ENCODE assay signal across 24 cellular contexts in genomic region chr6:83176256-83176655, GRCh38.
"Had no signal": no experiment of that assay in that cellular context is flagged by ENCODE, and none has a peak within 500 bp of the region (broad histone marks: within the 10 kb centered on the region; RNA-seq: fewer than 3 reads in every experiment).

No MANE protein-coding gene starts in this region.

- H3K4me1 ChIP-seq: colonic mucosa, tibial artery had no signal

- H3K4me3 Mint-ChIP-seq: activated B cell treated with CpG ODN at 0.5 μM for 24 hours; activated CD4-positive, alpha-beta memory T cell treated with anti-CD3 and anti-CD28 coated beads for 36 hours; activated naive CD8-positive, alpha-beta T cell treated with anti-CD3 and anti-CD28 coated beads for 36 hours; activated T-helper 17 cell treated with anti-CD3 and anti-CD28 coated beads, Interleukin-2, amount 50 U/mL, for 72 hours; memory B cell; naive B cell; stimulated activated naive B cell treated with anti-CD40 and anti-IgM and Interleukin-4, amounts not matched to agents 10 μg/mL and 1 μg/mL and 100 μg/mL, for 72 hours had no signal

- H3K9me3 ChIP-seq: colonic mucosa, left ventricle myocardium inferior, mucosa of descending colon, ovary, tibial artery had no signal

- H3K4me3 ChIP-seq: colonic mucosa, left ventricle myocardium inferior, mucosa of descending colon, ovary, tibial artery had no signal

- H3K27me3 ChIP-seq: colonic mucosa, ovary, tibial artery had no signal

- DNase-seq: activated B cell treated with CpG ODN at 0.5 μM for 24 hours; activated CD4-positive, alpha-beta memory T cell treated with anti-CD3 and anti-CD28 coated beads for 36 hours; activated CD4-positive, alpha-beta T cell treated with anti-CD3 and anti-CD28 coated beads for 4 hours; activated naive CD4-positive, alpha-beta T cell; activated naive CD8-positive, alpha-beta T cell treated with anti-CD3 and anti-CD28 coated beads for 36 hours; activated T-cell treated with anti-CD3 and anti-CD28 coated beads, Interleukin-2, amount 50 U/mL, for 1 hour; amygdala; central memory CD4-positive, alpha-beta T cell; colonic mucosa; erythroblast; head of caudate nucleus; kidney; left ventricle myocardium inferior; mucosa of descending colon; naive B cell; ovary; stimulated activated CD4-positive, alpha-beta T cell treated with anti-CD3 and anti-CD28 coated beads, Interleukin-4, amount 100 ng/mL, for 24 hours; stimulated activated naive B cell treated with anti-CD40 and anti-IgM and Interleukin-4, amounts not matched to agents 10 μg/mL and 1 μg/mL and 100 μg/mL, for 72 hours; substantia nigra; tibial artery had no signal

- H3K27ac Mint-ChIP-seq: activated B cell treated with CpG ODN at 0.5 μM for 24 hours; activated CD4-positive, alpha-beta memory T cell treated with anti-CD3 and anti-CD28 coated beads for 36 hours; activated naive CD8-positive, alpha-beta T cell treated with anti-CD3 and anti-CD28 coated beads for 36 hours; activated T-helper 17 cell treated with anti-CD3 and anti-CD28 coated beads, Interleukin-2, amount 50 U/mL, for 72 hours; memory B cell; stimulated activated naive B cell treated with anti-CD40 and anti-IgM and Interleukin-4, amounts not matched to agents 10 μg/mL and 1 μg/mL and 100 μg/mL, for 72 hours had no signal

- H3K27ac ChIP-seq: colonic mucosa, left ventricle myocardium inferior, ovary, tibial artery had no signal

- H3K4me1 Mint-ChIP-seq: activated B cell treated with CpG ODN at 0.5 μM for 24 hours; activated naive CD8-positive, alpha-beta T cell treated with anti-CD3 and anti-CD28 coated beads for 36 hours; activated T-helper 17 cell treated with anti-CD3 and anti-CD28 coated beads, Interleukin-2, amount 50 U/mL, for 72 hours; memory B cell; naive B cell; stimulated activated naive B cell treated with anti-CD40 and anti-IgM and Interleukin-4, amounts not matched to agents 10 μg/mL and 1 μg/mL and 100 μg/mL, for 72 hours had no signal

- FAIRE-seq: frontal cortex, kidney had no signal

- H3K27me3 Mint-ChIP-seq: activated B cell treated with CpG ODN at 0.5 μM for 24 hours; activated CD4-positive, alpha-beta memory T cell treated with anti-CD3 and anti-CD28 coated beads for 36 hours; activated naive CD8-positive, alpha-beta T cell treated with anti-CD3 and anti-CD28 coated beads for 36 hours; activated T-helper 17 cell treated with anti-CD3 and anti-CD28 coated beads, Interleukin-2, amount 50 U/mL, for 72 hours; memory B cell; naive B cell; stimulated activated naive B cell treated with anti-CD40 and anti-IgM and Interleukin-4, amounts not matched to agents 10 μg/mL and 1 μg/mL and 100 μg/mL, for 72 hours had no signal

- H3K9me3 Mint-ChIP-seq: activated B cell treated with CpG ODN at 0.5 μM for 24 hours; activated CD4-positive, alpha-beta memory T cell treated with anti-CD3 and anti-CD28 coated beads for 36 hours; activated naive CD8-positive, alpha-beta T cell treated with anti-CD3 and anti-CD28 coated beads for 36 hours; activated T-helper 17 cell treated with anti-CD3 and anti-CD28 coated beads, Interleukin-2, amount 50 U/mL, for 72 hours; memory B cell; naive B cell; stimulated activated naive B cell treated with anti-CD40 and anti-IgM and Interleukin-4, amounts not matched to agents 10 μg/mL and 1 μg/mL and 100 μg/mL, for 72 hours had no signal

- H3K36me3 ChIP-seq: ovary had no signal

- ATAC-seq: activated T-helper 17 cell treated with anti-CD3 and anti-CD28 coated beads, Interleukin-2, amount 50 U/mL, for 72 hours; mucosa of descending colon; sciatic nerve; stimulated activated naive B cell treated with anti-CD40 and anti-IgM and Interleukin-4, amounts not matched to agents 10 μg/mL and 1 μg/mL and 100 μg/mL, for 72 hours had no signal
